Comparison of ENCODE assay signal across 22 cellular contexts in genomic region chr1:180536796-180537372, GRCh38. TPM values are rescaled to one million over a fixed set of nuclear protein-coding genes. Genes with fewer than 3 reads are reported as not detected.
"Had no signal": no experiment of that assay in that cellular context is flagged by ENCODE, and none has a peak within 500 bp of the region (broad histone marks: within the 10 kb centered on the region; RNA-seq: fewer than 3 reads in every experiment).

No MANE protein-coding gene starts in this region.

- H3K4me1 Mint-ChIP-seq: activated CD4-positive, alpha-beta memory T cell treated with anti-CD3 and anti-CD28 coated beads, Interleukin-2, amount 10 ng/mL, durations not matched to agents 7 days and 5 days; central memory CD8-positive, alpha-beta T cell; natural killer cell had no signal

- DNase-seq: activated CD4-positive, alpha-beta memory T cell treated with anti-CD3 and anti-CD28 coated beads, Interleukin-2, amount 10 ng/mL, durations not matched to agents 7 days and 5 days; activated CD4-positive, alpha-beta T cell treated with anti-CD3 and anti-CD28 coated beads, Interleukin-2, amount 10 ng/mL, durations not matched to agents 24 days and 14 days; activated effector memory CD4-positive, alpha-beta T cell treated with Interleukin-2 at 50 U/mL for 16 hours; activated naive CD4-positive, alpha-beta T cell treated with anti-CD3 and anti-CD28 coated beads for 36 hours; activated naive CD8-positive, alpha-beta T cell treated with anti-CD3 and anti-CD28 coated beads, Interleukin-2, amount 10 ng/mL, durations not matched to agents 7 days and 5 days; activated T-cell treated with anti-CD3 and anti-CD28 coated beads, Interleukin-2, amount 50 U/mL, for 72 hours; amniotic stem cell; glutamatergic neuron; hippocampal formation; kidney glomerular epithelial cell; left ventricle myocardium inferior; midbrain; natural killer cell; small intestine; uterus had no signal

- H3K9me3 Mint-ChIP-seq: activated CD4-positive, alpha-beta memory T cell treated with anti-CD3 and anti-CD28 coated beads, Interleukin-2, amount 10 ng/mL, durations not matched to agents 7 days and 5 days; activated CD4-positive, alpha-beta T cell treated with anti-CD3 and anti-CD28 coated beads, Interleukin-2, amount 10 ng/mL, durations not matched to agents 24 days and 14 days; activated naive CD4-positive, alpha-beta T cell treated with anti-CD3 and anti-CD28 coated beads for 36 hours; activated naive CD8-positive, alpha-beta T cell treated with anti-CD3 and anti-CD28 coated beads, Interleukin-2, amount 10 ng/mL, durations not matched to agents 7 days and 5 days; activated T-cell treated with anti-CD3 and anti-CD28 coated beads, Interleukin-2, amount 50 U/mL, for 72 hours; central memory CD8-positive, alpha-beta T cell; natural killer cell; stimulated activated memory B cell treated with anti-CD40 and anti-IgM and Interleukin-4, amounts not matched to agents 10 μg/mL and 1 μg/mL and 100 μg/mL, for 72 hours had no signal

- H3K27ac Mint-ChIP-seq: activated CD4-positive, alpha-beta memory T cell treated with anti-CD3 and anti-CD28 coated beads, Interleukin-2, amount 10 ng/mL, durations not matched to agents 7 days and 5 days; activated CD4-positive, alpha-beta T cell treated with anti-CD3 and anti-CD28 coated beads, Interleukin-2, amount 10 ng/mL, durations not matched to agents 24 days and 14 days; activated naive CD4-positive, alpha-beta T cell treated with anti-CD3 and anti-CD28 coated beads for 36 hours; activated naive CD8-positive, alpha-beta T cell treated with anti-CD3 and anti-CD28 coated beads, Interleukin-2, amount 10 ng/mL, durations not matched to agents 7 days and 5 days; activated T-cell treated with anti-CD3 and anti-CD28 coated beads, Interleukin-2, amount 50 U/mL, for 72 hours; natural killer cell; stimulated activated memory B cell treated with anti-CD40 and anti-IgM and Interleukin-4, amounts not matched to agents 10 μg/mL and 1 μg/mL and 100 μg/mL, for 72 hours had no signal

- H3K4me3 Mint-ChIP-seq: activated CD4-positive, alpha-beta memory T cell treated with anti-CD3 and anti-CD28 coated beads, Interleukin-2, amount 10 ng/mL, durations not matched to agents 7 days and 5 days; activated CD4-positive, alpha-beta T cell treated with anti-CD3 and anti-CD28 coated beads, Interleukin-2, amount 10 ng/mL, durations not matched to agents 24 days and 14 days; activated naive CD4-positive, alpha-beta T cell treated with anti-CD3 and anti-CD28 coated beads for 36 hours; activated naive CD8-positive, alpha-beta T cell treated with anti-CD3 and anti-CD28 coated beads, Interleukin-2, amount 10 ng/mL, durations not matched to agents 7 days and 5 days; activated T-cell treated with anti-CD3 and anti-CD28 coated beads, Interleukin-2, amount 50 U/mL, for 72 hours; central memory CD8-positive, alpha-beta T cell; natural killer cell; stimulated activated memory B cell treated with anti-CD40 and anti-IgM and Interleukin-4, amounts not matched to agents 10 μg/mL and 1 μg/mL and 100 μg/mL, for 72 hours had no signal

- H3K36me3 Mint-ChIP-seq: activated naive CD8-positive, alpha-beta T cell treated with anti-CD3 and anti-CD28 coated beads, Interleukin-2, amount 10 ng/mL, durations not matched to agents 7 days and 5 days; natural killer cell; stimulated activated memory B cell treated with anti-CD40 and anti-IgM and Interleukin-4, amounts not matched to agents 10 μg/mL and 1 μg/mL and 100 μg/mL, for 72 hours had no signal

RNA-seq across cellular contexts. Expression of gene OVAAL, which starts 21.9 kb away (rescaled TPM):
- total RNA-seq: activated CD4-positive, alpha-beta memory T cell treated with anti-CD3 and anti-CD28 coated beads, Interleukin-2, amount 10 ng/mL, durations not matched to agents 7 days and 5 days; activated CD4-positive, alpha-beta T cell treated with anti-CD3 and anti-CD28 coated beads, Interleukin-2, amount 10 ng/mL, durations not matched to agents 24 days and 14 days; activated naive CD4-positive, alpha-beta T cell treated with anti-CD3 and anti-CD28 coated beads for 36 hours; activated naive CD8-positive, alpha-beta T cell treated with anti-CD3 and anti-CD28 coated beads, Interleukin-2, amount 10 ng/mL, durations not matched to agents 7 days and 5 days; activated T-cell treated with anti-CD3 and anti-CD28 coated beads, Interleukin-2, amount 50 U/mL, for 72 hours; breast epithelium; esophagus muscularis mucosa; frontal cortex; natural killer cell; sciatic nerve; temporal lobe; uterus had no signal
